In genomic region chr10:103265712-103266329, GRCh38 we compare ENCODE assay signal across 1 cellular context.
TF ChIP-seq lines count a peak whose summit lies in the region.

No MANE protein-coding gene starts in this region.

TF ChIP-seq in HepG2, 621 proteins besides CTCF, POLR2A, EP300 and RAD21 (continued from another document and continues in another):
- TF ChIP-seq YEATS2 (CRISPR knock-in tag; IDR thresholded peaks at IDR 0.05; ENCODE audit: borderline replicate concordance) (peak; percentile 53; the same call in 1 of the 2 replicates), SIN3A (IDR thresholded peaks at IDR 0.05; ENCODE audit: borderline replicate concordance, low read depth, low read length) (peak; percentile 55; the same call in 1 of the 2 replicates), HDAC2 (CRISPR knock-in tag; IDR thresholded peaks at IDR 0.05) (peak; percentile 63; the same call in 1 of the 2 replicates), KDM2A (CRISPR knock-in tag; IDR thresholded peaks at IDR 0.05; ENCODE audit: borderline replicate concordance, low read depth) (0 out of 2 replicates have a peak, but pooled peaks have one; percentile 50), SMAD3 (CRISPR knock-in tag; IDR thresholded peaks at IDR 0.05) (peak; percentile 91), NCOA2 (CRISPR knock-in tag; IDR thresholded peaks at IDR 0.05) (peak; percentile 63; the same call in 1 of the 2 replicates), ZNF761 (CRISPR knock-in tag; conservative IDR thresholded peaks at IDR 0.05) (no peak), ZBTB1 (CRISPR knock-in tag; IDR thresholded peaks at IDR 0.05; ENCODE audit: borderline replicate concordance) (peak; percentile 90; the same call in 1 of the 2 replicates), PRDM4 (CRISPR knock-in tag; IDR thresholded peaks at IDR 0.05; ENCODE audit: borderline replicate concordance) (peak; percentile 67; the same call in 1 of the 2 replicates), RELA (CRISPR knock-in tag; IDR thresholded peaks at IDR 0.05) (no peak), DNMT3B (CRISPR knock-in tag; conservative IDR thresholded peaks at IDR 0.05) (peak; percentile 82; the same call in 1 of the 2 replicates), PPARG (CRISPR knock-in tag; conservative IDR thresholded peaks at IDR 0.05) (peak; percentile 69; the same call in 1 of the 2 replicates), ZNF766 (CRISPR knock-in tag; IDR thresholded peaks at IDR 0.05; ENCODE audit: borderline replicate concordance) (peak; percentile 87), SP140L (CRISPR knock-in tag; IDR thresholded peaks at IDR 0.05; ENCODE audit: borderline replicate concordance) (peak; percentile 92; the same call in 1 of the 2 replicates), MXD3 (CRISPR knock-in tag; IDR thresholded peaks at IDR 0.05) (peak; percentile 74; the same call in 1 of the 2 replicates), SRF (IDR thresholded peaks at IDR 0.05; ENCODE audit: low read depth, low read length) (no peak), RBFOX2 (IDR thresholded peaks at IDR 0.05; ENCODE audit: low read depth, low read length) (no peak), TFE3 (CRISPR knock-in tag; IDR thresholded peaks at IDR 0.05) (peak; percentile 84), AKNA (CRISPR knock-in tag; IDR thresholded peaks at IDR 0.05; ENCODE audit: borderline replicate concordance) (0 out of 2 replicates have a peak, but pooled peaks have one; percentile 80), ZNF335 (CRISPR knock-in tag; IDR thresholded peaks at IDR 0.05) (peak; percentile 81; the same call in 1 of the 2 replicates), NFYB (CRISPR knock-in tag; IDR thresholded peaks at IDR 0.05) (0 out of 2 replicates have a peak, but pooled peaks have one; percentile 38), ZNF263 (CRISPR knock-in tag; IDR thresholded peaks at IDR 0.05) (0 out of 2 replicates have a peak, but pooled peaks have one; percentile 35), WIZ (CRISPR knock-in tag; IDR thresholded peaks at IDR 0.05) (peak; percentile 97), ELF3 (CRISPR knock-in tag; IDR thresholded peaks at IDR 0.05) (peak; percentile 72; the same call in 1 of the 2 replicates), MTERF4 (CRISPR knock-in tag; IDR thresholded peaks at IDR 0.05) (peak; percentile 76; the same call in 1 of the 2 replicates), ZNF737 (CRISPR knock-in tag; IDR thresholded peaks at IDR 0.05; ENCODE audit: borderline replicate concordance) (no peak), ZNF800 (CRISPR knock-in tag; IDR thresholded peaks at IDR 0.05) (peak; percentile 74; the same call in 1 of the 2 replicates), PHF20 (CRISPR knock-in tag; IDR thresholded peaks at IDR 0.05) (0 out of 2 replicates have a peak, but pooled peaks have one; percentile 24), MAF1 (CRISPR knock-in tag; IDR thresholded peaks at IDR 0.05; ENCODE audit: borderline replicate concordance) (peak; percentile 53; the same call in 1 of the 2 replicates), MYC (CRISPR knock-in tag; IDR thresholded peaks at IDR 0.05; ENCODE audit: borderline replicate concordance) (0 out of 2 replicates have a peak, but pooled peaks have one; percentile 19), THAP9 (CRISPR knock-in tag; IDR thresholded peaks at IDR 0.05; ENCODE audit: borderline replicate concordance) (no peak), TEF (CRISPR knock-in tag; IDR thresholded peaks at IDR 0.05) (peak; percentile 84), ASH2L (IDR thresholded peaks at IDR 0.05; ENCODE audit: insufficient read length, low read depth, low read length) (no peak), IRF9 (CRISPR knock-in tag; IDR thresholded peaks at IDR 0.05; ENCODE audit: borderline replicate concordance) (no peak), NFKBIZ (CRISPR knock-in tag; IDR thresholded peaks at IDR 0.05) (0 out of 2 replicates have a peak, but pooled peaks have one; percentile 67), HMGA1 (CRISPR knock-in tag; conservative IDR thresholded peaks at IDR 0.05) (no peak), PBX3 (CRISPR knock-in tag; IDR thresholded peaks at IDR 0.05; ENCODE audit: borderline replicate concordance) (0 out of 2 replicates have a peak, but pooled peaks have one; percentile 56), ZFP82 (CRISPR knock-in tag; IDR thresholded peaks at IDR 0.05; ENCODE audit: borderline replicate concordance) (no peak)
